ENCODE assay signal across 14 cellular contexts in genomic region chr16:82631701-82632685, GRCh38. TPM values are rescaled to one million over a fixed set of nuclear protein-coding genes. Genes with fewer than 3 reads are reported as not detected.
DNase-seq lines count a peak whose midpoint lies in the region; ATAC-seq and TF ChIP-seq lines count a peak whose summit lies in the region.
"Had no signal": no experiment of that assay in that cellular context is flagged by ENCODE, and none has a peak within 500 bp of the region (broad histone marks: within the 10 kb centered on the region; RNA-seq: fewer than 3 reads in every experiment).

No MANE protein-coding gene starts in this region.

- WGBS in thymus, result 84% methylated on average over 10 of the region's 10 CpGs

- no peaks in the 10 kb centered on the region for H3K36me3 ChIP-seq in thymus (ENCODE audit: control insufficient read depth, insufficient read depth)
- H3K36me3 ChIP-seq: BLaER1 treated with 17β-estradiol and CSF1 and Interleukin-3, amounts not matched to agents 10 nM and 100 nM; lower lobe of right lung had no signal

- H3K4me1 Mint-ChIP-seq in activated naive CD4-positive, alpha-beta T cell treated with anti-CD3 and anti-CD28 coated beads for 36 hours (ENCODE audit: low read depth), result peaks cover 6% of the 10 kb centered on the region

- CTCF ChIA-PET in activated naive CD4-positive, alpha-beta T cell treated with anti-CD3 and anti-CD28 coated beads for 36 hours (lab: Charles Lee), result no interaction called here

- peaks cover 30% of the 10 kb centered on the region for H3K27me3 ChIP-seq in thymus (ENCODE audit: control insufficient read depth, insufficient read depth)
- H3K27me3 ChIP-seq: BLaER1 treated with 17β-estradiol and CSF1 and Interleukin-3, amounts not matched to agents 10 nM and 100 nM had no signal

- H3K36me3 Mint-ChIP-seq in activated naive CD4-positive, alpha-beta T cell treated with anti-CD3 and anti-CD28 coated beads for 36 hours (ENCODE audit: low read depth), result no peaks in the 10 kb centered on the region
- H3K36me3 Mint-ChIP-seq: stimulated activated memory B cell treated with anti-CD40 and anti-IgM and Interleukin-4, amounts not matched to agents 10 μg/mL and 1 μg/mL and 100 μg/mL, for 72 hours had no signal

- H3K27ac Mint-ChIP-seq in activated naive CD4-positive, alpha-beta T cell treated with anti-CD3 and anti-CD28 coated beads for 36 hours, result no peak overlapping the region
- H3K27ac Mint-ChIP-seq: activated T-helper 17 cell treated with anti-CD3 and anti-CD28 coated beads, Interleukin-2, amount 50 U/mL, for 72 hours; stimulated activated memory B cell treated with anti-CD40 and anti-IgM and Interleukin-4, amounts not matched to agents 10 μg/mL and 1 μg/mL and 100 μg/mL, for 72 hours had no signal

- intact Hi-C loops in activated naive CD4-positive, alpha-beta T cell treated with anti-CD3 and anti-CD28 coated beads for 36 hours (cut with micrococcal nuclease), result loop anchor here (5.0 kb wide), 2 partner anchors 85 to 585 kb away; no protein-coding TSS in a partner anchor

- no peak overlapping the region for H3K4me3 Mint-ChIP-seq in activated naive CD4-positive, alpha-beta T cell treated with anti-CD3 and anti-CD28 coated beads for 36 hours
- H3K4me3 Mint-ChIP-seq: activated T-helper 17 cell treated with anti-CD3 and anti-CD28 coated beads, Interleukin-2, amount 50 U/mL, for 72 hours; stimulated activated memory B cell treated with anti-CD40 and anti-IgM and Interleukin-4, amounts not matched to agents 10 μg/mL and 1 μg/mL and 100 μg/mL, for 72 hours had no signal

- H3K4me3 ChIP-seq in epithelial cell of proximal tubule (ENCODE audit: low read depth, low read length), result no peak overlapping the region
- no peak overlapping the region for H3K4me3 ChIP-seq in thymus (ENCODE audit: low read length)
- H3K4me3 ChIP-seq: BLaER1 treated with 17β-estradiol and CSF1 and Interleukin-3, amounts not matched to agents 10 nM and 100 nM; lower lobe of right lung; skin epidermis had no signal

- no peaks in the 10 kb centered on the region for H3K4me1 ChIP-seq in thymus (ENCODE audit: control insufficient read depth, insufficient read depth, low read length)
- H3K4me1 ChIP-seq: BLaER1 treated with 17β-estradiol and CSF1 and Interleukin-3, amounts not matched to agents 10 nM and 100 nM had no signal

- H3K9me3 Mint-ChIP-seq in activated naive CD4-positive, alpha-beta T cell treated with anti-CD3 and anti-CD28 coated beads for 36 hours, result no peaks in the 10 kb centered on the region
- H3K9me3 Mint-ChIP-seq: activated T-helper 17 cell treated with anti-CD3 and anti-CD28 coated beads, Interleukin-2, amount 50 U/mL, for 72 hours; stimulated activated memory B cell treated with anti-CD40 and anti-IgM and Interleukin-4, amounts not matched to agents 10 μg/mL and 1 μg/mL and 100 μg/mL, for 72 hours had no signal

- peak; percentile 45 for TF ChIP-seq CTCF in epithelial cell of proximal tubule (conservative IDR thresholded peaks at IDR 0.05; ENCODE audit: low read depth, low read length)

- H3K27ac ChIP-seq in thymus (ENCODE audit: low read depth), result peak overlapping the region; percentile 11
- H3K27ac ChIP-seq: BLaER1 treated with 17β-estradiol and CSF1 and Interleukin-3, amounts not matched to agents 10 nM and 100 nM; lower lobe of right lung had no signal

- DNase-seq in activated naive CD4-positive, alpha-beta T cell treated with anti-CD3 and anti-CD28 coated beads for 36 hours, result peak; percentile 18
- no peak for DNase-seq in activated naive CD4-positive, alpha-beta T cell treated with Interleukin-2 at 50 U/mL for 16 hours
- peak; percentile 8 for DNase-seq in NCI-H69 (lab: John Stamatoyannopoulos, UW)
- DNase-seq in epithelial cell of proximal tubule (ENCODE audit: low read depth), result no peak
- no peak for DNase-seq in foreskin melanocyte
- no peak for DNase-seq in SIG-M5 (lab: John Stamatoyannopoulos, UW)
- DNase-seq: lower lobe of right lung, T-helper 9 cell had no signal

- H3K27me3 Mint-ChIP-seq in activated naive CD4-positive, alpha-beta T cell treated with anti-CD3 and anti-CD28 coated beads for 36 hours (ENCODE audit: low read depth), result peaks cover 30% of the 10 kb centered on the region

- peaks cover 1% of the 10 kb centered on the region for H3K9me3 ChIP-seq in thymus (ENCODE audit: control insufficient read depth)
- H3K9me3 ChIP-seq: lower lobe of right lung had no signal

- ATAC-seq in HG02571 (IDR thresholded peaks at IDR 0.05; ENCODE audit: unreplicated experiment), result no peak
- ATAC-seq: activated T-helper 17 cell treated with anti-CD3 and anti-CD28 coated beads, Interleukin-2, amount 50 U/mL, for 72 hours; lower lobe of right lung; stimulated activated memory B cell treated with anti-CD40 and anti-IgM and Interleukin-4, amounts not matched to agents 10 μg/mL and 1 μg/mL and 100 μg/mL, for 72 hours had no signal

RNA-seq across cellular contexts. Expression of gene CDH13, which starts 5.2 kb away (rescaled TPM):
- not detected for total RNA-seq in activated naive CD4-positive, alpha-beta T cell treated with anti-CD3 and anti-CD28 coated beads for 36 hours
- 38.6 and 85.4 TPM in 2 replicates for total RNA-seq in epithelial cell of proximal tubule
- 1.5 TPM for polyA plus RNA-seq in thymus
- total RNA-seq: activated T-helper 17 cell treated with anti-CD3 and anti-CD28 coated beads, Interleukin-2, amount 50 U/mL, for 72 hours had no signal

Comparison
In these comparisons a context has a peak if more than half of its experiments do, and no peak if none do; other contexts are left out.
1. DNase-seq: peak in activated naive CD4-positive, alpha-beta T cell treated with anti-CD3 and anti-CD28 coated beads for 36 hours (single experiment) and NCI-H69 (single experiment); none in activated naive CD4-positive, alpha-beta T cell treated with Interleukin-2 at 50 U/mL for 16 hours (single experiment), epithelial cell of proximal tubule (single experiment), foreskin melanocyte (single experiment) and SIG-M5 (single experiment).
2. RNA of gene CDH13, which starts 5.2 kb away (total RNA-seq): 38.6 to 85.4 TPM in epithelial cell of proximal tubule; not detected in activated naive CD4-positive, alpha-beta T cell treated with anti-CD3 and anti-CD28 coated beads for 36 hours; every median in the first group is over 10 times any median in the second.